ENCODE assay signal across 1 cellular context in the genomic region with DNA sequence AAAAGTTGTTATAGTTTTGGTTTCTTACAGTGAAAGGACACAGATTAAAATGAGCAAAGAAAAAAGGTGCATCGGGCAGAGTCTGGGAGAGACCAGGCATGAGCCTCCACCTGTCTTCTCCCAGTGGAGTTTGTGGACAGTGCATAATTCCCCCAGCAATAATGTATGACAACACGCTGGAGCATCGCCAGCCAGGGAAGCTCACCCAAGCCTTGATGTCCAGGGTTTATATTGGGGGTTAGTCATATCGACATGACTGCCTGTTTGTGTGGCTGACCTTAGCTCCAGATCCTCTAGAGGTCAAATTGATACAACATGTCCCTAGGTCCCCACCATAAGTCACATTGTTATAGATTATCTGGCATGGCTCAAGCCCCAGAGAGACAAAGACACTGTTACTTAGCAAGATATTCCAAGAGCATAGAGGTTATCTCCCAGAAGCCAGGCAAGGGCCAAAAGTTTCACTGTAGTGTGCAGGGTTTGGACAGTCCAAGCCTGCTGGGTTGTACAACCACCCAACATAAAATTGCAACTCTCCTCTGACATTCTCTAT.
TF ChIP-seq lines count a peak whose summit lies in the region.

No MANE protein-coding gene starts in this region.

TF ChIP-seq in WTC11, 78 proteins besides CTCF, POLR2A, EP300 and RAD21 (continued from another document):
- TF ChIP-seq, protein P1, sequence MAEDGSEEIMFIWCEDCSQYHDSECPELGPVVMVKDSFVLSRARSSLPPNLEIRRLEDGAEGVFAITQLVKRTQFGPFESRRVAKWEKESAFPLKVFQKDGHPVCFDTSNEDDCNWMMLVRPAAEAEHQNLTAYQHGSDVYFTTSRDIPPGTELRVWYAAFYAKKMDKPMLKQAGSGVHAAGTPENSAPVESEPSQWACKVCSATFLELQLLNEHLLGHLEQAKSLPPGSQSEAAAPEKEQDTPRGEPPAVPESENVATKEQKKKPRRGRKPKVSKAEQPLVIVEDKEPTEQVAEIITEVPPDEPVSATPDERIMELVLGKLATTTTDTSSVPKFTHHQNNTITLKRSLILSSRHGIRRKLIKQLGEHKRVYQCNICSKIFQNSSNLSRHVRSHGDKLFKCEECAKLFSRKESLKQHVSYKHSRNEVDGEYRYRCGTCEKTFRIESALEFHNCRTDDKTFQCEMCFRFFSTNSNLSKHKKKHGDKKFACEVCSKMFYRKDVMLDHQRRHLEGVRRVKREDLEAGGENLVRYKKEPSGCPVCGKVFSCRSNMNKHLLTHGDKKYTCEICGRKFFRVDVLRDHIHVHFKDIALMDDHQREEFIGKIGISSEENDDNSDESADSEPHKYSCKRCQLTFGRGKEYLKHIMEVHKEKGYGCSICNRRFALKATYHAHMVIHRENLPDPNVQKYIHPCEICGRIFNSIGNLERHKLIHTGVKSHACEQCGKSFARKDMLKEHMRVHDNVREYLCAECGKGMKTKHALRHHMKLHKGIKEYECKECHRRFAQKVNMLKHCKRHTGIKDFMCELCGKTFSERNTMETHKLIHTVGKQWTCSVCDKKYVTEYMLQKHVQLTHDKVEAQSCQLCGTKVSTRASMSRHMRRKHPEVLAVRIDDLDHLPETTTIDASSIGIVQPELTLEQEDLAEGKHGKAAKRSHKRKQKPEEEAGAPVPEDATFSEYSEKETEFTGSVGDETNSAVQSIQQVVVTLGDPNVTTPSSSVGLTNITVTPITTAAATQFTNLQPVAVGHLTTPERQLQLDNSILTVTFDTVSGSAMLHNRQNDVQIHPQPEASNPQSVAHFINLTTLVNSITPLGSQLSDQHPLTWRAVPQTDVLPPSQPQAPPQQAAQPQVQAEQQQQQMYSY (CRISPR knock-in tag; IDR thresholded peaks at IDR 0.05) = no peak
- TF ChIP-seq TEAD1 (CRISPR knock-in tag; IDR thresholded peaks at IDR 0.05) (no peak), FOXK1 (CRISPR knock-in tag; IDR thresholded peaks at IDR 0.05) (no peak), RORB (CRISPR knock-in tag; IDR thresholded peaks at IDR 0.05) (no peak), NR3C1 (CRISPR knock-in tag; conservative IDR thresholded peaks at IDR 0.05; ENCODE audit: low read depth) (no peak), SP1 (CRISPR knock-in tag; conservative IDR thresholded peaks at IDR 0.05) (no peak), KAT7 (CRISPR knock-in tag; IDR thresholded peaks at IDR 0.05; ENCODE audit: borderline replicate concordance) (no peak), CREB1 (CRISPR knock-in tag; IDR thresholded peaks at IDR 0.05) (no peak)
- TF ChIP-seq, protein P2, sequence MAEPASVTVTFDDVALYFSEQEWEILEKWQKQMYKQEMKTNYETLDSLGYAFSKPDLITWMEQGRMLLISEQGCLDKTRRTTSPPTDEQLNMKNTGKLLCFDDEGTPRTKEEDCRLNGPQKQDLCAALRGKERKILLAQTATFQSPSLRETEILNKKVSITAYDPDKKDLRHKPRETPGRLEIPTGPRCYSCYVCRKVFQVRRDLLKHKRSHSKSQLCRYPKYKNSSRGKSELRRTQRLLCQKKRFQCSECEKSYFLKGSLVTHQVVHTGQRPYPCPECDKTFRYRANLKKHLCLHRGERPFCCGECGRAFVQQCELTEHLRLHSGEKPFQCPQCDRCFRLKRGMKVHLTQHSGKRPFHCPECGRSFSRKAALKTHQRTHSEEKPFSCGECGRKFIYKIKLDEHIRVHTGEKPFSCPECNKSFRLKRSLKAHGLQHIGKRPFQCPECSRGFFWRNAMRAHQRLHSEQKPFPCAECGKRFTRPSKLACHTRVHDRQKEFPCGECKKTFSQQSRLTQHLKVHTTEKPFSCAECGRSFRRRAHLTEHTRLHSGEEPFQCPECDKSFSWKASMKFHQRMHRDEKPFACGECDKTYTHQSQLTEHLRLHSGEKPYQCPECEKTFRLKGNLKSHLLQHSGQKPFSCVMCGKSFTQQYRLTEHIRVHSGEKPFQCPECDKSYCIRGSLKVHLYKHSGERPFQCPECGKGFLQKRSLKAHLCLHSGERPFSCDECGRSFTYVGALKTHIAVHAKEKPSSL (CRISPR knock-in tag; conservative IDR thresholded peaks at IDR 0.05) = no peak
